Comparison of ENCODE assay signal across 18 cellular contexts in the genomic region with DNA sequence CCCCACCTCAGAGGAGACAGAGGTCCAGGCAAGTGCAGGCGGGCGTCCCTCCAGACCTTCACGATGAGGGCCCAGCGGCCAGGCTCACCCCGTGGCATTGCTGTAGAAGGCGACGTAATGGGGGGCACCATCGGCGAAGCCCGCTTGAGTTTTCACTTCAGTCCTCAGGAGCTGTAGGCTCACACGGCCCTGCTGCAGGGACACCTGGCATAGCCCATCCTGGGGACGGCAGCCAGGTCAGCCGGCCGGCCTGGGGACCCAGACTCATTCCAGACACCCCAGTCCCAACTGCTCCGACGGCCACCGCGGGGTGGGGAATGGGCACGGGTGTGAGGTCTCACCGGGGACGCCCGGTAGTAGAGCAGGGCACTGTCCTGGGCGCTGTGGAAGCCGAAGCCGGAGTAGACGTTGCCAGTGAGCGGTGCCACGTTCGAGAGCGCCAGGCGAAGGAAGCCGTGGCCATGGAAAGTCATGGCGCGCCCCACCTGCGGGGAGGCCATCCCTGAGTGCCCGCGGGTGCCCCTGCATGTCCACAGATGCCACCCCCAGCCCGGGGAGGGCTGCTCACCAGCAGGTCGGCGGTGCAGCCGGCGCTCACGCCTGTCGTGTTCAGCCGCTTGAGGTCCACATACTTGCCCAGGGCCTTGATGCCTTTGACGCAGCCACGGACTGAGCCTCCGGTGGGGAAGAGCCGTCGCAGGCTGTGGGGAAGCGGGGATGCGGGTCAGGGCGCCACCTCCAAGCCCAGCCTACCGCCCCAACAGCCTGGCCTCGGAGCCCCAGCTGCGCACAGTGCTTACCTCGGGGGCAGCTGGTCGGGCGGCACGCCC. TPM values are rescaled to one million over a fixed set of nuclear protein-coding genes. Genes with fewer than 3 reads are reported as not detected.
DNase-seq lines count a peak whose midpoint lies in the region; ATAC-seq and TF ChIP-seq lines count a peak whose summit lies in the region.
"Had no signal": no experiment of that assay in that cellular context is flagged by ENCODE, and none has a peak within 500 bp of the region (broad histone marks: within the 10 kb centered on the region; RNA-seq: fewer than 3 reads in every experiment).

No MANE protein-coding gene starts in this region.

- H3K9me3 ChIP-seq in heart right ventricle: no peaks in the 10 kb centered on the region
- no peaks in the 10 kb centered on the region for H3K9me3 ChIP-seq in RWPE2 (ENCODE audit: severe bottlenecking)
- H3K9me3 ChIP-seq: BLaER1 treated with 17β-estradiol and CSF1 and Interleukin-3, amounts not matched to agents 10 nM and 100 nM; Caco-2 had no signal

- DNase-seq in Right ventricle myocardium inferior (ENCODE audit: missing footprints) (peak; percentile 62), heart right ventricle (no peak), H7 (peak; percentile 62), RWPE2 (ENCODE audit: low spot score) (peak; percentile 90), KBM-7 (no peak)
- DNase-seq: AML-193; Caco-2; Calu3; CD4-positive, alpha-beta T cell; CD8-positive, alpha-beta T cell; DMS79 treated with DMSO at 0.1 percent for 48 hours; GF-D8 had no signal

- H3K36me3 ChIP-seq in heart right ventricle (peaks cover 15 to 95% (median 85%) of the 10 kb centered on the region in 9 donors), H7 (replicated peaks; ENCODE audit: control insufficient read depth, insufficient read depth, low read length) (peaks cover 45% of the 10 kb centered on the region), RWPE2 (ENCODE audit: low read depth) (peaks cover 93% of the 10 kb centered on the region), rectal smooth muscle tissue (ENCODE audit: control insufficient read depth, insufficient read depth, low read length) (peaks cover 54% of the 10 kb centered on the region)

- TF ChIP-seq CTCF in heart right ventricle (IDR thresholded peaks at IDR 0.05): no peak
- no peak for TF ChIP-seq CTCF in RWPE2 (IDR thresholded peaks at IDR 0.05; ENCODE audit: poor library complexity, severe bottlenecking)

- no peak overlapping the region for H3K9ac ChIP-seq in rectal smooth muscle tissue (ENCODE audit: low read length)
- H3K9ac ChIP-seq: BLaER1 treated with 17β-estradiol and CSF1 and Interleukin-3, amounts not matched to agents 10 nM and 100 nM had no signal

- ATAC-seq in Right ventricle myocardium inferior: no peak
- no peak for ATAC-seq in heart right ventricle
- no peak for ATAC-seq in RWPE2 (ENCODE audit: low read depth)
- ATAC-seq in HG03432 (IDR thresholded peaks at IDR 0.05; ENCODE audit: unreplicated experiment): no peak
- ATAC-seq: A549; CD8-positive, alpha-beta T cell had no signal

- intact Hi-C loops in Right ventricle myocardium inferior (cut with DNase I): no loop called here
- intact Hi-C loops in heart right ventricle (cut with DNase I): loop anchor here in 3 of 10 donors (5.0 kb wide), 1 partner anchor 35 kb away; no protein-coding TSS in a partner anchor

- no peak overlapping the region for H3K4me3 ChIP-seq in heart right ventricle
- no peak overlapping the region for H3K4me3 ChIP-seq in H7 (ENCODE audit: insufficient read depth, low read depth, low read length)
- no peak overlapping the region for H3K4me3 ChIP-seq in RWPE2 (ENCODE audit: severe bottlenecking)
- H3K4me3 ChIP-seq in rectal smooth muscle tissue (ENCODE audit: low read length): no peak overlapping the region
- H3K4me3 ChIP-seq: A549; BLaER1 treated with 17β-estradiol and CSF1 and Interleukin-3, amounts not matched to agents 10 nM and 100 nM had no signal

- in situ Hi-C loops in KBM-7 (cut with MboI; ENCODE audit: low pct_unique_long_range_greater_than_20kb, low sequenced_read_pairs): no loop called here

- no peak overlapping the region for H3K27ac ChIP-seq in heart right ventricle
- no peak overlapping the region for H3K27ac ChIP-seq in RWPE2 (ENCODE audit: poor library complexity, severe bottlenecking)
- H3K27ac ChIP-seq in rectal smooth muscle tissue (ENCODE audit: low read depth, low read length): peak overlapping the region; percentile 3
- H3K27ac ChIP-seq: 22Rv1; BLaER1 treated with 17β-estradiol and CSF1 and Interleukin-3, amounts not matched to agents 10 nM and 100 nM; C4-2B had no signal

- H3K27me3 ChIP-seq in heart right ventricle (no peaks in the 10 kb centered on the region), H7 (ENCODE audit: control insufficient read depth, insufficient read depth, low read length) (no peaks in the 10 kb centered on the region), RWPE2 (ENCODE audit: insufficient read depth, poor library complexity, severe bottlenecking) (no peaks in the 10 kb centered on the region), rectal smooth muscle tissue (ENCODE audit: control insufficient read depth, insufficient read depth, low read length) (no peaks in the 10 kb centered on the region)
- H3K27me3 ChIP-seq: BLaER1 treated with 17β-estradiol and CSF1 and Interleukin-3, amounts not matched to agents 10 nM and 100 nM had no signal

- peaks cover 0 to 17% (median 2%) of the 10 kb centered on the region in 9 donors for H3K4me1 ChIP-seq in heart right ventricle
- H3K4me1 ChIP-seq in RWPE2 (ENCODE audit: insufficient read depth, poor library complexity, severe bottlenecking): peaks cover 3% of the 10 kb centered on the region
- no peaks in the 10 kb centered on the region for H3K4me1 ChIP-seq in rectal smooth muscle tissue (ENCODE audit: control insufficient read depth, insufficient read depth, low read length)
- H3K4me1 ChIP-seq: Caco-2 had no signal

- WGBS in heart right ventricle, 2 donors: 93 to 94% methylated on average over 60 of the region's 60 CpGs

RNA-seq across cellular contexts. Expression of a gene that starts 9.2 kb away (rescaled TPM):
- total RNA-seq in Right ventricle myocardium inferior: 73.9 TPM
- total RNA-seq in heart right ventricle: 10 to 100 TPM; 67.7 to 97.0 (median 73.2) TPM
- 100 to 1,000 TPM in 1 of 2 donors, 10 to 100 TPM in 1; 81.9 to 192 TPM for polyA plus RNA-seq in heart right ventricle
- 224 and 290 TPM in 2 replicates for total RNA-seq in H7 (2014; rRNA removed; shearing (Covaris generic))

RNA-seq across cellular contexts. Expression of a gene that starts 55.1 kb away (rescaled TPM):
- total RNA-seq in Right ventricle myocardium inferior (89.3 TPM), heart right ventricle (100 to 1,000 TPM in 1 of 10 donors, 10 to 100 TPM in 9; 53.9 to 146 (median 67.2) TPM)
- 100 to 1,000 TPM; 103 to 358 TPM for polyA plus RNA-seq in heart right ventricle
- 61.0 and 90.8 TPM in 2 replicates for total RNA-seq in H7 (2014; rRNA removed; shearing (Covaris generic))

Comparison
In these comparisons a context has a peak if more than half of its experiments do, and no peak if none do; other contexts are left out.
1. DNase-seq: peak in Right ventricle myocardium inferior (single experiment), H7 (single experiment) and RWPE2 (single experiment); none in heart right ventricle (0 of 2) and KBM-7 (single experiment).